ENCODE assay signal across 20 cellular contexts in the genomic region with DNA sequence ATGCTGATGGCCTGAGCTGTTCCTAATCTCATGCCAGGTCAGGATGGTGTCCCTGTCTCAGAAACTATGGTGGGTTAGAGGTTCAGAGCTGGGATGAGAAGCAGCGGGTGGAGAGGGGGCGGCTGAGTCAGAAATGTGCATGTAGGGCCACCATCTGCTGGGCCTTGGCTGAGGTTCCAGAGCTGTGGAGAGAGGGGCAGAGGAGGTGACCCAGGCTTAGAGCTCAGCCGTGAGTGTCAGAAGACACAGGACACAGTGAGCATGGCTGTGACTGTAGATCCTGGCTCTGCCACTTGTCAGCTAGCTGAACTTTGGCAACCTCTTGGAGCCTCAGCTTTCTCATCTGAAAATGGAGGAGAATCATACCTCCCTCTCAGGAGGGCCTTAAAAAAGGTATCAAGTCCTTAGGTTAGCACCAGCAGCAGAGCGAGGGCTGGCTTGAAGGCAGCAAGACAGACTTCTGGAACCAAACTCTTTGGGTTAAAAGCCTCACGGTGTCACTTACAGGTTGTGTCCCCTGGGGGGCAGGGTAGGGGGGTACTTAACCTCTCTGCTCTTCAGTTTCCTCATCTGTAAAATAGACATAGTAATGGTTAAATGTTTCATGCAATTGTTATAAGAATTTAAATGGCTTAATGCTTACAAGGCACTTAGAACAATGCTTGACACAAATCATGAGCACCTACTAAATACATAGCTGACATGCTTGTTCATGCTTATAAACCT. TPM values are rescaled to one million over a fixed set of nuclear protein-coding genes. Genes with fewer than 3 reads are reported as not detected.
A peak's percentile ranks its signal among the peaks of the same experiment; 100 is the strongest.
DNase-seq lines count a peak whose midpoint lies in the region; ATAC-seq lines count a peak whose summit lies in the region.
"Had no signal": no experiment of that assay in that cellular context is flagged by ENCODE, and none has a peak within 500 bp of the region (broad histone marks: within the 10 kb centered on the region; RNA-seq: fewer than 3 reads in every experiment).

No MANE protein-coding gene starts in this region.

- ATAC-seq in HG03095 (IDR thresholded peaks at IDR 0.05; ENCODE audit: unreplicated experiment) (no peak), GM18861 (IDR thresholded peaks at IDR 0.05; ENCODE audit: unreplicated experiment) (no peak)

- H3K4me1 ChIP-seq in Karpas-422 (ENCODE audit: low read length) = no peaks in the 10 kb centered on the region

- no peak overlapping the region for H3K9ac ChIP-seq in Karpas-422 (ENCODE audit: low read length)

- intact Hi-C loops in posterior vena cava (cut with DNase I) = no loop called here

- no peak overlapping the region for H3K27ac ChIP-seq in Karpas-422 (ENCODE audit: low read length)
- H3K27ac ChIP-seq: 22Rv1 had no signal

- no peaks in the 10 kb centered on the region for H3K79me2 ChIP-seq in Karpas-422 (ENCODE audit: low read length)

- DNase-seq in DMS 273 (lab: John Stamatoyannopoulos, UW; ENCODE audit: unreplicated experiment) (peak; percentile 39), DMS 273 treated with DMSO at 0.1 percent for 48 hours (lab: John Stamatoyannopoulos, UW) (no peak), Karpas-422 (peak; percentile 62), cerebellar cortex (ENCODE audit: low spot score) (peak; percentile 88), posterior vena cava (ENCODE audit: low spot score) (peak; percentile 8), NCI-H2196 (lab: John Stamatoyannopoulos, UW; ENCODE audit: unreplicated experiment) (no peak)
- DNase-seq: CD4-positive, alpha-beta T cell; DMS79 treated with DMSO at 0.1 percent for 48 hours; GF-D8; HCEC 1CT; NCI-H1092; NCI-H146; NCI-H2081; NCI-H510A treated with DMSO at 0.1 percent for 48 hours; NCI-H82; SIG-M5 had no signal

- H2AFZ ChIP-seq in Karpas-422 (ENCODE audit: low read length) = no peak overlapping the region

- H3K9me3 ChIP-seq in Karpas-422 (ENCODE audit: low read length) = no peaks in the 10 kb centered on the region

- no peaks in the 10 kb centered on the region for H3K9me2 ChIP-seq in Karpas-422 (replicated peaks; ENCODE audit: insufficient read depth, low read length)

- H3K4me2 ChIP-seq in Karpas-422 (ENCODE audit: low read depth, low read length, poor library complexity, severe bottlenecking) = no peak overlapping the region

- no peak overlapping the region for H3K4me3 ChIP-seq in Karpas-422 (ENCODE audit: low read length)

- H3K36me3 ChIP-seq in Karpas-422 (ENCODE audit: insufficient read depth, low read length) = no peaks in the 10 kb centered on the region

- no peaks in the 10 kb centered on the region for H4K20me1 ChIP-seq in Karpas-422 (ENCODE audit: insufficient read depth, low read depth, low read length)

- H3K27me3 ChIP-seq in Karpas-422 (ENCODE audit: low read length) = no peaks in the 10 kb centered on the region

RNA-seq across cellular contexts. Expression of gene TMEM229B, which starts 34.8 kb away (rescaled TPM):
- total RNA-seq in Karpas-422 (2014; rRNA removed; shearing (Covaris generic); ENCODE audit: low replicate concordance) = 60.2 and 84.7 TPM in 2 replicates
- 1 to 10 TPM; 1.7 to 4.4 TPM for total RNA-seq in posterior vena cava

RNA-seq across cellular contexts. Expression of gene PLEK2, which starts 41.8 kb away (rescaled TPM):
- not detected in 2 replicates for total RNA-seq in Karpas-422 (2014; rRNA removed; shearing (Covaris generic); ENCODE audit: low replicate concordance)
- total RNA-seq in posterior vena cava = 1 to 10 TPM; 1.2 to 2.0 TPM
- total RNA-seq: B cell had no signal

Comparison
In these comparisons a context has a peak if more than half of its experiments do, and no peak if none do; other contexts are left out.
1. DNase-seq: peak in DMS 273 (single experiment), Karpas-422 (single experiment), cerebellar cortex (single experiment) and posterior vena cava (single experiment); none in DMS 273 treated with DMSO at 0.1 percent for 48 hours (single experiment) and NCI-H2196 (single experiment).
2. RNA of gene TMEM229B, which starts 34.8 kb away (total RNA-seq): 60.2 to 84.7 TPM in Karpas-422; 1.7 to 4.4 TPM in posterior vena cava; every median in the first group is over 10 times any median in the second.